ENCODE assay signal across 8 cellular contexts in the genomic region with DNA sequence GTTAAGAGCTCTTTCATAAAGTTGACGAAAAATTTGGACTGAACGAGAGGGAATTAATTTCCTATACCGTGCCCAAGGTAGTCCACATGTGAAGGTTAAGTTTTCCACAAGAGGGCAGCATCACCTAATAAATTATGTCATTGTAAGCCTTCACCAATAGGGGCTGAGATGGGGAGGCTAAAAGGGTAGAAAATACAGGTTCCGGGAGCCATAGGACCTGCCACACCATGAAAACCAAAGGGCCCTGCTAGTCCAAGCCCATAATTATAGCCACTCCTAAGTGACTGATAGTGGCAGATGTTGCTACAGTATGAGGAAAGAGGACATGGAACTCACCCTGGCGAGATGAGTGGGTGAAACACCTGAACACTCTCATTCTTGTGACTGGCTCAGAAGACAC.
DNase-seq lines count a peak whose midpoint lies in the region; ATAC-seq and TF ChIP-seq lines count a peak whose summit lies in the region.

No MANE protein-coding gene starts in this region.

- no peaks in the 10 kb centered on the region for H3K4me1 ChIP-seq in endodermal cell (ENCODE audit: control insufficient read depth, insufficient read depth, low read length)

- DNase-seq in activated T-cell treated with anti-CD3 and anti-CD28 coated beads for 24 hours (ENCODE audit: low read depth) = peak; percentile 1
- DNase-seq in activated T-cell treated with anti-CD3 and anti-CD28 coated beads, Interleukin-2, amount 50 U/mL, for 1 hour = no peak
- peak; percentile 14 for DNase-seq in GM20000 (ENCODE audit: low spot score)
- peak; percentile 29 for DNase-seq in HT1080 (ENCODE audit: low read depth)
- DNase-seq in RPMI7951 (ENCODE audit: low read depth) = peak; percentile 39
- peak; percentile 64 for DNase-seq in endodermal cell
- DNase-seq in naive B cell = peak; percentile 20

- peaks cover 16% of the 10 kb centered on the region for H3K36me3 ChIP-seq in endodermal cell (ENCODE audit: control insufficient read depth, insufficient read depth, low read length)

- no peak overlapping the region for H3K9ac ChIP-seq in endodermal cell (ENCODE audit: extremely low read depth, low read length, poor library complexity, severe bottlenecking)

- H3K4me1 Mint-ChIP-seq in endodermal cell (no peaks in the 10 kb centered on the region), naive B cell (no peaks in the 10 kb centered on the region)

- peak; percentile 65 to 70 for ATAC-seq in naive B cell (ENCODE audit: low read depth in 2 of 2)
- no peak for ATAC-seq in GM21619 (IDR thresholded peaks at IDR 0.05; ENCODE audit: unreplicated experiment)

- 64% methylated on average over 3 of the region's 5 CpGs; no CpG with 5 or more reads in 1 of the 2 experiments for WGBS in endodermal cell (ENCODE audit: insufficient coverage in 1 of 2, insufficient read length in 1 of 2), 2 experiments

- H3K36me3 Mint-ChIP-seq in endodermal cell (ENCODE audit: low read depth) (peaks cover 9% of the 10 kb centered on the region), naive B cell (no peaks in the 10 kb centered on the region)

- no peak overlapping the region for H3K4me3 Mint-ChIP-seq in endodermal cell
- no peak overlapping the region for H3K4me3 Mint-ChIP-seq in naive B cell

- H3K9me3 Mint-ChIP-seq in endodermal cell (peaks cover 25% of the 10 kb centered on the region), naive B cell (no peaks in the 10 kb centered on the region)

- H3K27ac Mint-ChIP-seq in endodermal cell (no peak overlapping the region), naive B cell (no peak overlapping the region)

- H3K27me3 Mint-ChIP-seq in endodermal cell (ENCODE audit: insufficient read depth) = no peaks in the 10 kb centered on the region
- H3K27me3 Mint-ChIP-seq in naive B cell = peaks cover 0 to 22% (median 7%) of the 10 kb centered on the region in 3 donors

- no peaks in the 10 kb centered on the region for H3K9me3 ChIP-seq in endodermal cell (ENCODE audit: control insufficient read depth, low read length)

- TF ChIP-seq CTCF in GM20000 (IDR thresholded peaks at IDR 0.05; ENCODE audit: extremely low read depth, missing control alignments) = peak; percentile 7
- TF ChIP-seq CTCF in endodermal cell (conservative IDR thresholded peaks at IDR 0.05) = peak; percentile 81

- no peak overlapping the region for H3K4me3 ChIP-seq in endodermal cell (ENCODE audit: low read length)

- H3K27me3 ChIP-seq in endodermal cell (ENCODE audit: control insufficient read depth, insufficient read depth, low read length, poor library complexity, severe bottlenecking) = no peaks in the 10 kb centered on the region

- H3K27ac ChIP-seq in endodermal cell (ENCODE audit: low read depth, low read length) = no peak overlapping the region
